Comparison of ENCODE assay signal across 9 cellular contexts in genomic region chr3:194572944-194573491, GRCh38.
DNase-seq lines count a peak whose midpoint lies in the region; ATAC-seq and TF ChIP-seq lines count a peak whose summit lies in the region.
"Had no signal": no experiment of that assay in that cellular context is flagged by ENCODE, and none has a peak within 500 bp of the region (broad histone marks: within the 10 kb centered on the region; RNA-seq: fewer than 3 reads in every experiment).

No MANE protein-coding gene starts in this region.

- H3K9me3 Mint-ChIP-seq in GM23338: no peaks in the 10 kb centered on the region
- H3K9me3 Mint-ChIP-seq: activated B cell treated with CpG ODN at 0.5 μM for 24 hours had no signal

- no peaks in the 10 kb centered on the region for H4K20me1 ChIP-seq in GM23338 (replicated peaks; ENCODE audit: insufficient read depth)

- H3F3A ChIP-seq in GM23338 (replicated peaks; ENCODE audit: low read depth): no peaks in the 10 kb centered on the region

- no peak for ATAC-seq in GM23338
- no peak for ATAC-seq in HG03342 (IDR thresholded peaks at IDR 0.05; ENCODE audit: unreplicated experiment)
- no peak for ATAC-seq in HG03520 (IDR thresholded peaks at IDR 0.05; ENCODE audit: unreplicated experiment)

- H3K27ac ChIP-seq in GM23338 (ENCODE audit: low read depth): no peak overlapping the region
- peak overlapping the region; percentile 86 to 94 for H3K27ac ChIP-seq in ascending aorta
- H3K27ac ChIP-seq in skin epidermis: peak overlapping the region in 11 of 21 experiments; percentile 18 to 79 (median 59)
- H3K27ac ChIP-seq: colonic mucosa had no signal

- no peak overlapping the region for H3K4me3 ChIP-seq in GM23338
- no peak overlapping the region for H3K4me3 ChIP-seq in ascending aorta
- H3K4me3 ChIP-seq in skin epidermis: no peak overlapping the region
- H3K4me3 ChIP-seq: colonic mucosa had no signal

- H3K4me1 ChIP-seq in GM23338 (ENCODE audit: insufficient read depth) (no peaks in the 10 kb centered on the region), ascending aorta (peaks cover 8 to 27% of the 10 kb centered on the region in 2 donors)
- H3K4me1 ChIP-seq: colonic mucosa had no signal

- H3K4me1 Mint-ChIP-seq in GM23338: peaks cover 9% of the 10 kb centered on the region; the same call in 1 of the 3 replicates

- intact Hi-C loops in ascending aorta (cut with DNase I): loop anchor here (1.0 to 10.0 kb wide), 4 partner anchors 36 to 298 kb away; partner anchors contain the start of gene ATP13A3
- intact Hi-C loops in head of caudate nucleus (cut with DNase I): no loop called here

- H3K36me3 ChIP-seq in GM23338 (ENCODE audit: insufficient read depth) (no peaks in the 10 kb centered on the region), ascending aorta (no peaks in the 10 kb centered on the region)
- H3K36me3 ChIP-seq: colonic mucosa had no signal

- H3K9me3 ChIP-seq in ascending aorta: no peaks in the 10 kb centered on the region
- H3K9me3 ChIP-seq: colonic mucosa had no signal

- TF ChIP-seq CTCF in GM23338 (conservative IDR thresholded peaks at IDR 0.05; ENCODE audit: low read depth in 2 of 2) (no peak), ascending aorta (IDR thresholded peaks at IDR 0.05) (no peak)

- H3K9me2 ChIP-seq in GM23338 (ENCODE audit: insufficient read depth): no peaks in the 10 kb centered on the region

- DNase-seq in GM23338 (ENCODE audit: low spot score) (no peak), ascending aorta (ENCODE audit: low spot score in 2 of 2) (no peak), head of caudate nucleus (peak in 28 of 42 donors; percentile 11 to 75 (median 44)), DMS153 treated with DMSO at 0.1 percent for 48 hours (lab: John Stamatoyannopoulos, UW; ENCODE audit: unreplicated experiment) (no peak)
- DNase-seq: activated B cell treated with CpG ODN at 0.5 μM for 24 hours had no signal

- H2AFZ ChIP-seq in GM23338: peak overlapping the region; percentile 80; the same call in 1 of the 2 replicates

- H3K27ac Mint-ChIP-seq in GM23338: no peak overlapping the region
- H3K27ac Mint-ChIP-seq: activated B cell treated with CpG ODN at 0.5 μM for 24 hours had no signal

- no peaks in the 10 kb centered on the region for H3K79me2 ChIP-seq in GM23338 (replicated peaks; ENCODE audit: insufficient read depth)

- 0 out of 2 replicates have a peak, but pooled peaks cover 3% of the 10 kb centered on the region for H3K27me3 ChIP-seq in GM23338 (ENCODE audit: insufficient read depth)
- H3K27me3 ChIP-seq in ascending aorta: no peaks in the 10 kb centered on the region
- H3K27me3 ChIP-seq: colonic mucosa had no signal

- H3K27me3 Mint-ChIP-seq in GM23338 (ENCODE audit: insufficient read depth, low read depth, poor library complexity): peaks cover 2% of the 10 kb centered on the region

- H3K4me2 ChIP-seq in GM23338: no peak overlapping the region

- H3K4me3 Mint-ChIP-seq in GM23338: no peak overlapping the region
- H3K4me3 Mint-ChIP-seq: activated B cell treated with CpG ODN at 0.5 μM for 24 hours had no signal

- no peaks in the 10 kb centered on the region for H3K36me3 Mint-ChIP-seq in GM23338 (ENCODE audit: low read depth)

TF ChIP-seq in GM23338, 12 proteins besides CTCF, POLR2A, EP300 and RAD21:
- TF ChIP-seq NANOG (IDR thresholded peaks at IDR 0.05; ENCODE audit: borderline replicate concordance) (no peak), ETS1 (IDR thresholded peaks at IDR 0.05) (no peak)
- TF ChIP-seq, protein P1, sequence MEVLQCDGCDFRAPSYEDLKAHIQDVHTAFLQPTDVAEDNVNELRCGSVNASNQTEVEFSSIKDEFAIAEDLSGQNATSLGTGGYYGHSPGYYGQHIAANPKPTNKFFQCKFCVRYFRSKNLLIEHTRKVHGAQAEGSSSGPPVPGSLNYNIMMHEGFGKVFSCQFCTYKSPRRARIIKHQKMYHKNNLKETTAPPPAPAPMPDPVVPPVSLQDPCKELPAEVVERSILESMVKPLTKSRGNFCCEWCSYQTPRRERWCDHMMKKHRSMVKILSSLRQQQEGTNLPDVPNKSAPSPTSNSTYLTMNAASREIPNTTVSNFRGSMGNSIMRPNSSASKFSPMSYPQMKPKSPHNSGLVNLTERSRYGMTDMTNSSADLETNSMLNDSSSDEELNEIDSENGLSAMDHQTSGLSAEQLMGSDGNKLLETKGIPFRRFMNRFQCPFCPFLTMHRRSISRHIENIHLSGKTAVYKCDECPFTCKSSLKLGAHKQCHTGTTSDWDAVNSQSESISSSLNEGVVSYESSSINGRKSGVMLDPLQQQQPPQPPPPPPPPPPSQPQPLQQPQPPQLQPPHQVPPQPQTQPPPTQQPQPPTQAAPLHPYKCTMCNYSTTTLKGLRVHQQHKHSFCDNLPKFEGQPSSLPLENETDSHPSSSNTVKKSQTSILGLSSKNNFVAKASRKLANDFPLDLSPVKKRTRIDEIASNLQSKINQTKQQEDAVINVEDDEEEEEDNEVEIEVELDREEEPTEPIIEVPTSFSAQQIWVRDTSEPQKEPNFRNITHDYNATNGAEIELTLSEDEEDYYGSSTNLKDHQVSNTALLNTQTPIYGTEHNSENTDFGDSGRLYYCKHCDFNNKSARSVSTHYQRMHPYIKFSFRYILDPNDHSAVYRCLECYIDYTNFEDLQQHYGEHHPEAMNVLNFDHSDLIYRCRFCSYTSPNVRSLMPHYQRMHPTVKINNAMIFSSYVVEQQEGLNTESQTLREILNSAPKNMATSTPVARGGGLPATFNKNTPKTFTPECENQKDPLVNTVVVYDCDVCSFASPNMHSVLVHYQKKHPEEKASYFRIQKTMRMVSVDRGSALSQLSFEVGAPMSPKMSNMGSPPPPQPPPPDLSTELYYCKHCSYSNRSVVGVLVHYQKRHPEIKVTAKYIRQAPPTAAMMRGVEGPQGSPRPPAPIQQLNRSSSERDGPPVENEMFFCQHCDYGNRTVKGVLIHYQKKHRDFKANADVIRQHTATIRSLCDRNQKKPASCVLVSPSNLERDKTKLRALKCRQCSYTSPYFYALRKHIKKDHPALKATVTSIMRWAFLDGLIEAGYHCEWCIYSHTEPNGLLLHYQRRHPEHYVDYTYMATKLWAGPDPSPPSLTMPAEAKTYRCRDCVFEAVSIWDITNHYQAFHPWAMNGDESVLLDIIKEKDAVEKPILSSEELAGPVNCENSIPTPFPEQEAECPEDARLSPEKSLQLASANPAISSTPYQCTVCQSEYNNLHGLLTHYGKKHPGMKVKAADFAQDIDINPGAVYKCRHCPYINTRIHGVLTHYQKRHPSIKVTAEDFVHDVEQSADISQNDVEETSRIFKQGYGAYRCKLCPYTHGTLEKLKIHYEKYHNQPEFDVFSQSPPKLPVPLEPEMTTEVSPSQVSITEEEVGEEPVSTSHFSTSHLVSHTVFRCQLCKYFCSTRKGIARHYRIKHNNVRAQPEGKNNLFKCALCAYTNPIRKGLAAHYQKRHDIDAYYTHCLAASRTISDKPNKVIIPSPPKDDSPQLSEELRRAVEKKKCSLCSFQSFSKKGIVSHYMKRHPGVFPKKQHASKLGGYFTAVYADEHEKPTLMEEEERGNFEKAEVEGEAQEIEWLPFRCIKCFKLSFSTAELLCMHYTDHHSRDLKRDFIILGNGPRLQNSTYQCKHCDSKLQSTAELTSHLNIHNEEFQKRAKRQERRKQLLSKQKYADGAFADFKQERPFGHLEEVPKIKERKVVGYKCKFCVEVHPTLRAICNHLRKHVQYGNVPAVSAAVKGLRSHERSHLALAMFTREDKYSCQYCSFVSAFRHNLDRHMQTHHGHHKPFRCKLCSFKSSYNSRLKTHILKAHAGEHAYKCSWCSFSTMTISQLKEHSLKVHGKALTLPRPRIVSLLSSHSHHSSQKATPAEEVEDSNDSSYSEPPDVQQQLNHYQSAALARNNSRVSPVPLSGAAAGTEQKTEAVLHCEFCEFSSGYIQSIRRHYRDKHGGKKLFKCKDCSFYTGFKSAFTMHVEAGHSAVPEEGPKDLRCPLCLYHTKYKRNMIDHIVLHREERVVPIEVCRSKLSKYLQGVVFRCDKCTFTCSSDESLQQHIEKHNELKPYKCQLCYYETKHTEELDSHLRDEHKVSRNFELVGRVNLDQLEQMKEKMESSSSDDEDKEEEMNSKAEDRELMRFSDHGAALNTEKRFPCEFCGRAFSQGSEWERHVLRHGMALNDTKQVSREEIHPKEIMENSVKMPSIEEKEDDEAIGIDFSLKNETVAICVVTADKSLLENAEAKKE (CRISPR knock-in tag; IDR thresholded peaks at IDR 0.05): no peak

Comparison
In these comparisons a context has a peak if more than half of its experiments do, and no peak if none do; other contexts are left out.
1. DNase-seq: peak in head of caudate nucleus (28 of 42); none in GM23338 (single experiment), ascending aorta (0 of 2) and DMS153 treated with DMSO at 0.1 percent for 48 hours (single experiment).